In the genomic region with DNA sequence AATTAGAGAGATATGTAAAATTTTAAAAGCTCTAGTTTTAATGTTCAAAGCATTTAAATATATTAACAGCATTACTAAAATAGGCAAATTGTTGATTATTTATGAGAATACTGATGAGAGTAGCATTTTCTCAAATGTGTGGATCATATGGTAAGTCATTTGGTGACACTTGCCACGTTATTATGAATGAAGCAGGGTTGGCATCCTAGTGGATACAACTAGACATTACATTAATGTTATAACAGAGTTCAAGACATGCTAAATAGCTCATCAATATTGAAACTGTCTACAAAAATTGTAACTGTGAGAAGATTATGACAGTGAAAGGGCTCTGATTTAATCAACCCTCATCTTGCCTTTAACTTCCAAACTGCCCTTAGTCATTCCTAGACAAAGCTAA, we compare ENCODE assay signal across 21 cellular contexts.
DNase-seq lines count a peak whose midpoint lies in the region; ATAC-seq, FAIRE-seq and TF ChIP-seq lines count a peak whose summit lies in the region.
"Had no signal": no experiment of that assay in that cellular context is flagged by ENCODE, and none has a peak within 500 bp of the region (broad histone marks: within the 10 kb centered on the region; RNA-seq: fewer than 3 reads in every experiment).

No MANE protein-coding gene starts in this region.

- no peak for TF ChIP-seq POLR2A in GM12878 (IDR thresholded peaks at IDR 0.05; ENCODE audit: low read depth, low read length)

- H3K27ac ChIP-seq in GM12878 (ENCODE audit: control insufficient read depth, insufficient read depth) (no peak overlapping the region), neural progenitor cell (no peak overlapping the region)
- H3K27ac ChIP-seq: tibial nerve had no signal

- in situ Hi-C loops in GM12878 (cut with MboI), result no loop called here

- H3K36me3 ChIP-seq in GM12878 (ENCODE audit: control insufficient read depth in 2 of 2, insufficient read depth in 2 of 2, low read length in 1 of 2), result no peaks in the 10 kb centered on the region
- no peaks in the 10 kb centered on the region for H3K36me3 ChIP-seq in neural progenitor cell
- H3K36me3 ChIP-seq: BE2C, tibial nerve had no signal

- no peak overlapping the region for H3K27ac Mint-ChIP-seq in neural progenitor cell
- no peak overlapping the region for H3K27ac Mint-ChIP-seq in natural killer cell treated with Interleukin-12 subunit alpha and Interleukin-12 subunit beta and Interleukin-15 and Interleukin-18, amount 100 ng/mL, for 72 hours
- no peak overlapping the region for H3K27ac Mint-ChIP-seq in activated T-helper 1 cell treated with anti-CD3 and anti-CD28 coated beads, Interleukin-12 subunit alpha, Interleukin-12 subunit beta, Interleukin-2, Interleukin-4 antibody, amounts not matched to agents 30 ng/mL and 10 ng/mL and 1 ng/mL, durations not matched to agents 14 hours and 24 hours and 36 hours
- H3K27ac Mint-ChIP-seq: activated naive CD8-positive, alpha-beta T cell treated with anti-CD3 and anti-CD28 coated beads, Interleukin-2, amount 50 U/mL, for 24 hours had no signal

- H3K4me1 Mint-ChIP-seq in neural progenitor cell, result peaks cover 11% of the 10 kb centered on the region
- H3K4me1 Mint-ChIP-seq in natural killer cell treated with Interleukin-12 subunit alpha and Interleukin-12 subunit beta and Interleukin-15 and Interleukin-18, amount 100 ng/mL, for 72 hours (ENCODE audit: low read depth in 2 of 2), result no peaks in the 10 kb centered on the region
- no peaks in the 10 kb centered on the region for H3K4me1 Mint-ChIP-seq in activated T-helper 1 cell treated with anti-CD3 and anti-CD28 coated beads, Interleukin-12 subunit alpha, Interleukin-12 subunit beta, Interleukin-2, Interleukin-4 antibody, amounts not matched to agents 30 ng/mL and 10 ng/mL and 1 ng/mL, durations not matched to agents 14 hours and 24 hours and 36 hours (ENCODE audit: low read depth)
- H3K4me1 Mint-ChIP-seq: activated naive CD8-positive, alpha-beta T cell treated with anti-CD3 and anti-CD28 coated beads, Interleukin-2, amount 50 U/mL, for 24 hours had no signal

- no peaks in the 10 kb centered on the region for H4K20me1 ChIP-seq in GM12878 (ENCODE audit: control insufficient read depth, insufficient read depth)
- H4K20me1 ChIP-seq in neural progenitor cell (ENCODE audit: low read depth), result no peaks in the 10 kb centered on the region

- H3F3A ChIP-seq in neural progenitor cell (ENCODE audit: low read depth), result no peaks in the 10 kb centered on the region

- no peaks in the 10 kb centered on the region for H3K9me3 Mint-ChIP-seq in neural progenitor cell
- peaks cover 9% of the 10 kb centered on the region for H3K9me3 Mint-ChIP-seq in natural killer cell treated with Interleukin-12 subunit alpha and Interleukin-12 subunit beta and Interleukin-15 and Interleukin-18, amount 100 ng/mL, for 72 hours
- no peaks in the 10 kb centered on the region for H3K9me3 Mint-ChIP-seq in activated T-helper 1 cell treated with anti-CD3 and anti-CD28 coated beads, Interleukin-12 subunit alpha, Interleukin-12 subunit beta, Interleukin-2, Interleukin-4 antibody, amounts not matched to agents 30 ng/mL and 10 ng/mL and 1 ng/mL, durations not matched to agents 14 hours and 24 hours and 36 hours
- H3K9me3 Mint-ChIP-seq: activated naive CD8-positive, alpha-beta T cell treated with anti-CD3 and anti-CD28 coated beads, Interleukin-2, amount 50 U/mL, for 24 hours had no signal

- H2AFZ ChIP-seq in GM12878 (ENCODE audit: control insufficient read depth, low read depth, low read length) (no peak overlapping the region), neural progenitor cell (replicated peaks) (no peak overlapping the region)

- H3K9me3 ChIP-seq in GM12878 (replicated peaks; ENCODE audit: control insufficient read depth, insufficient read depth, low read length), result no peaks in the 10 kb centered on the region
- no peaks in the 10 kb centered on the region for H3K9me3 ChIP-seq in neural progenitor cell (ENCODE audit: low read depth)
- H3K9me3 ChIP-seq: BE2C, tibial nerve had no signal

- H3K36me3 Mint-ChIP-seq in neural progenitor cell, result no peaks in the 10 kb centered on the region
- no peaks in the 10 kb centered on the region for H3K36me3 Mint-ChIP-seq in natural killer cell treated with Interleukin-12 subunit alpha and Interleukin-12 subunit beta and Interleukin-15 and Interleukin-18, amount 100 ng/mL, for 72 hours
- no peaks in the 10 kb centered on the region for H3K36me3 Mint-ChIP-seq in activated T-helper 1 cell treated with anti-CD3 and anti-CD28 coated beads, Interleukin-12 subunit alpha, Interleukin-12 subunit beta, Interleukin-2, Interleukin-4 antibody, amounts not matched to agents 30 ng/mL and 10 ng/mL and 1 ng/mL, durations not matched to agents 14 hours and 24 hours and 36 hours (ENCODE audit: low read depth)

- TF ChIP-seq EP300 in GM12878 (IDR thresholded peaks at IDR 0.05; ENCODE audit: borderline replicate concordance in 1 of 2, control insufficient read depth in 1 of 2, low read depth in 2 of 2, low read length in 2 of 2), result no peak

- H3K9ac ChIP-seq in GM12878 (ENCODE audit: control insufficient read depth, insufficient read depth, low read length) (no peak overlapping the region), neural progenitor cell (no peak overlapping the region)

- peak; percentile 53 for ATAC-seq in GM18511 (IDR thresholded peaks at IDR 0.05; ENCODE audit: unreplicated experiment)
- ATAC-seq in HG02759 (IDR thresholded peaks at IDR 0.05; ENCODE audit: unreplicated experiment), result peak; percentile 48
- ATAC-seq in GM12878, result peak; percentile 73
- ATAC-seq in natural killer cell treated with Interleukin-12 subunit alpha and Interleukin-12 subunit beta and Interleukin-15 and Interleukin-18, amount 100 ng/mL, for 72 hours, result no peak
- ATAC-seq: activated naive CD8-positive, alpha-beta T cell treated with anti-CD3 and anti-CD28 coated beads, Interleukin-2, amount 50 U/mL, for 24 hours had no signal

- SMC1A ChIA-PET in GM12878 (lab: Charles Lee; ENCODE audit: uncharacterized antibody, unreplicated experiment), result interaction anchor here (0.7 to 2.9 kb wide), 15 partner anchors 10 to 1245 kb away, joined by 3 to 13 read pairs (median 3); a partner anchor contains a TSS

- H3K27me3 ChIP-seq in GM12878 (replicated peaks in 1 of 2; ENCODE audit: control insufficient read depth in 2 of 2, insufficient read depth in 2 of 2, low read length in 1 of 2), result no peaks in the 10 kb centered on the region
- H3K27me3 ChIP-seq in neural progenitor cell, result no peaks in the 10 kb centered on the region
- H3K27me3 ChIP-seq: BE2C, tibial nerve had no signal

- CTCF ChIA-PET in GM12878 (lab: Yijun Ruan, JAX), result interaction anchor here (1.0 to 2.0 kb wide), 9 partner anchors 10 to 134 kb away, joined by 3 to 9 read pairs (median 4); no protein-coding TSS in a partner anchor

- no peak for TF ChIP-seq RAD21 in GM12878 (IDR thresholded peaks at IDR 0.05; ENCODE audit: insufficient read depth, low read depth, low read length)

- H3K79me2 ChIP-seq in GM12878 (ENCODE audit: control insufficient read depth, insufficient read depth, low read length), result no peaks in the 10 kb centered on the region
- H3K79me2 ChIP-seq in neural progenitor cell (ENCODE audit: low read depth), result no peaks in the 10 kb centered on the region

- BruUV-seq in GM12878 (replicated peaks; lab: Mats Ljungman, UMichigan), result no TSS peak

- no peak overlapping the region for H3K4me2 ChIP-seq in GM12878 (ENCODE audit: control insufficient read depth, insufficient read depth)
- no peak overlapping the region for H3K4me2 ChIP-seq in neural progenitor cell

- FAIRE-seq in GM12878 (lab: Jason Lieb, UNC), result no peak

- H3K4me3 Mint-ChIP-seq in neural progenitor cell, result no peak overlapping the region
- H3K4me3 Mint-ChIP-seq in natural killer cell treated with Interleukin-12 subunit alpha and Interleukin-12 subunit beta and Interleukin-15 and Interleukin-18, amount 100 ng/mL, for 72 hours, result no peak overlapping the region
- no peak overlapping the region for H3K4me3 Mint-ChIP-seq in activated T-helper 1 cell treated with anti-CD3 and anti-CD28 coated beads, Interleukin-12 subunit alpha, Interleukin-12 subunit beta, Interleukin-2, Interleukin-4 antibody, amounts not matched to agents 30 ng/mL and 10 ng/mL and 1 ng/mL, durations not matched to agents 14 hours and 24 hours and 36 hours
- H3K4me3 Mint-ChIP-seq: activated naive CD8-positive, alpha-beta T cell treated with anti-CD3 and anti-CD28 coated beads, Interleukin-2, amount 50 U/mL, for 24 hours had no signal

- WGBS in GM12878 (ENCODE audit: insufficient coverage, insufficient replicate concordance, low lambda C conversion rate, missing lambda C conversion rate), result 0% methylated on average over 1 of the region's 1 CpG

- H3K4me3 ChIP-seq in GM12878, result no peak overlapping the region
- no peak overlapping the region for H3K4me3 ChIP-seq in neural progenitor cell
- H3K4me3 ChIP-seq: tibial nerve had no signal

- intact Hi-C loops in GM12878 (cut with micrococcal nuclease; ENCODE audit: unreplicated experiment), result no loop called here
- intact Hi-C loops in activated T-helper 1 cell treated with anti-CD3 and anti-CD28 coated beads, Interleukin-12 subunit alpha, Interleukin-12 subunit beta, Interleukin-2, Interleukin-4 antibody, amounts not matched to agents 30 ng/mL and 10 ng/mL and 1 ng/mL, durations not matched to agents 14 hours and 24 hours and 36 hours (cut with micrococcal nuclease), result no loop called here

- no peaks in the 10 kb centered on the region for H3K27me3 Mint-ChIP-seq in neural progenitor cell (ENCODE audit: insufficient read depth, low read depth)
- no peaks in the 10 kb centered on the region for H3K27me3 Mint-ChIP-seq in natural killer cell treated with Interleukin-12 subunit alpha and Interleukin-12 subunit beta and Interleukin-15 and Interleukin-18, amount 100 ng/mL, for 72 hours
- no peaks in the 10 kb centered on the region for H3K27me3 Mint-ChIP-seq in activated T-helper 1 cell treated with anti-CD3 and anti-CD28 coated beads, Interleukin-12 subunit alpha, Interleukin-12 subunit beta, Interleukin-2, Interleukin-4 antibody, amounts not matched to agents 30 ng/mL and 10 ng/mL and 1 ng/mL, durations not matched to agents 14 hours and 24 hours and 36 hours (ENCODE audit: insufficient read depth)
- H3K27me3 Mint-ChIP-seq: activated naive CD8-positive, alpha-beta T cell treated with anti-CD3 and anti-CD28 coated beads, Interleukin-2, amount 50 U/mL, for 24 hours had no signal

- POLR2A ChIA-PET in GM12878 (lab: Charles Lee), result no interaction called here

- DNase-seq in GM12878 (ENCODE audit: low read depth, low spot score) (no peak), neural progenitor cell (ENCODE audit: low spot score) (no peak), ecto neural progenitor cell (ENCODE audit: low spot score) (no peak)
- DNase-seq in natural killer cell treated with Interleukin-12 subunit alpha and Interleukin-12 subunit beta and Interleukin-15 and Interleukin-18, amount 100 ng/mL, for 72 hours (ENCODE audit: low spot score), result no peak
- no peak for DNase-seq in activated T-helper 1 cell treated with anti-CD3 and anti-CD28 coated beads, Interleukin-12 subunit alpha, Interleukin-12 subunit beta, Interleukin-2, Interleukin-4 antibody, amounts not matched to agents 30 ng/mL and 10 ng/mL and 1 ng/mL, durations not matched to agents 14 hours and 24 hours and 36 hours (ENCODE audit: low spot score)
- DNase-seq: activated CD4-positive, CD25-positive, alpha-beta regulatory T cell; activated CD8-positive, alpha-beta memory T cell treated with anti-CD3 and anti-CD28 coated beads for 24 hours; activated naive CD8-positive, alpha-beta T cell treated with anti-CD3 and anti-CD28 coated beads, Interleukin-2, amount 50 U/mL, for 24 hours; BE2C; GF-D8; hippocampal formation; KG1; kidney; NCI-H1105 treated with DMSO at 0.1 percent for 48 hours; NCI-H2171; SHP77; stimulated activated CD4-positive, alpha-beta T cell treated with anti-CD3 and anti-CD28 coated beads, Interleukin-15, amount 100 ng/mL, for 24 hours; stimulated activated naive CD4-positive, alpha-beta T cell had no signal

- RAD21 ChIA-PET in GM12878 (lab: Charles Lee; ENCODE audit: unreplicated experiment), result interaction anchor here (0.7 to 1.6 kb wide), 8 partner anchors 9 to 109 kb away, joined by 3 to 8 read pairs (median 3); no protein-coding TSS in a partner anchor

- H3K4me1 ChIP-seq in GM12878 (ENCODE audit: control insufficient read depth, insufficient read depth, low read length) (no peaks in the 10 kb centered on the region), neural progenitor cell (peaks cover 9% of the 10 kb centered on the region)
- H3K4me1 ChIP-seq: BE2C, tibial nerve had no signal

- 0 out of 6 replicates have a peak, but pooled peaks of 1 of the 3 experiments have one; percentile 5 for TF ChIP-seq CTCF in GM12878 (IDR thresholded peaks at IDR 0.05 in 2 of 3, conservative IDR thresholded peaks at IDR 0.05 in 1 of 3; ENCODE audit: control insufficient read depth in 2 of 3, extremely low read depth in 1 of 3, insufficient read depth in 1 of 3, low read depth in 3 of 3, low read length in 3 of 3)
- TF ChIP-seq CTCF in neural progenitor cell (IDR thresholded peaks at IDR 0.05), result peak; percentile 20

Comparison
In these comparisons a context has a peak if more than half of its experiments do, and no peak if none do; other contexts are left out.
1. ATAC-seq: peak in GM18511 (single experiment), HG02759 (single experiment) and GM12878 (single experiment); none in natural killer cell treated with Interleukin-12 subunit alpha and Interleukin-12 subunit beta and Interleukin-15 and Interleukin-18, amount 100 ng/mL, for 72 hours (0 of 2).